Comparison of ENCODE assay signal across 21 cellular contexts in the genomic region with DNA sequence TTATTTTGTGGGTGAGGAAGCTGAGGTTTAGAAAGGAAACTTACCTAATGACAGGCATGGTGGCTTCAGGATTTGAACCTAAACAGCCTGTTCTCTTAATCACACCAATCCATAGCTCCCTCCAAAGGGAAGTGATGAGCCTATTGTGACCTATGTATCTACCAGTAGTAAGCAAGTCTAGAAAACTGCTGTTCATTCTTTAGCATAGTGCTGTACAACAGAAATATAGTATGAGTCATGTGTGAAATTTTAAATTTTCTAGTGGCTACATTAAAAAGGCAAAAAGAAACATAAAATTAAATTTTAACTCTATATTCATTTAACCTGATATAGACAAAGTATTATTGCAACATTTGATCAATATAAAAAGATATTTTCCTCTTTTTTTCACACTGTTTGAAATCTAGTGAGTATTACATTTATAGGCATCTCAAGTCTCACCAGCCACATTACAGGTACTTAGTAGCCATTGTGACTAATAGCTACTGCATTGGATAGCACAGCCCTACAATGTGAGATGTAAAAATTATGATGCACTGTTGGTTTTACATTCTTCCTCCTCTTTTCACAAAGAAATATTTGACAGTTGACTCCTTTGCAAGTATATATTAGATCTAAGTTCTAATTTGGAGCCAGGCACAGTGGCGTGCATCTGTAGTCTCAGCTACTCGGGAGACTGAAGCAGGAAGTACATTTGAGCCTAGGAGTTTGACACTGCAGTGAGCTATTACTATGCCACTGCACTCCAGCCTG. TPM values are rescaled to one million over a fixed set of nuclear protein-coding genes. Genes with fewer than 3 reads are reported as not detected.
DNase-seq lines count a peak whose midpoint lies in the region; ATAC-seq, FAIRE-seq and TF ChIP-seq lines count a peak whose summit lies in the region.
"Had no signal": no experiment of that assay in that cellular context is flagged by ENCODE, and none has a peak within 500 bp of the region (broad histone marks: within the 10 kb centered on the region; RNA-seq: fewer than 3 reads in every experiment).

No MANE protein-coding gene starts in this region.

- H3K27ac Mint-ChIP-seq in activated naive CD4-positive, alpha-beta T cell treated with anti-CD3 and anti-CD28 coated beads, Interleukin-2, amount 50 U/mL, for 24 hours, result peak overlapping the region; percentile 43
- H3K27ac Mint-ChIP-seq in activated naive CD4-positive, alpha-beta T cell treated with anti-CD3 and anti-CD28 coated beads for 36 hours, result no peak overlapping the region
- peak overlapping the region; percentile 56 for H3K27ac Mint-ChIP-seq in osteocyte (ENCODE audit: unreplicated experiment)
- no peak overlapping the region for H3K27ac Mint-ChIP-seq in progenitor cell of endocrine pancreas
- no peak overlapping the region for H3K27ac Mint-ChIP-seq in immature natural killer cell
- H3K27ac Mint-ChIP-seq: activated T-cell treated with anti-CD3 and anti-CD28 coated beads, Interleukin-2, amount 50 U/mL, for 72 hours; GM23338; nephron had no signal

- TF ChIP-seq CTCF in PC-3 (conservative IDR thresholded peaks at IDR 0.05; ENCODE audit: low read depth, low read length) (no peak), K562 (IDR thresholded peaks at IDR 0.05 in 2 of 3, conservative IDR thresholded peaks at IDR 0.05 in 1 of 3; ENCODE audit: insufficient read depth in 2 of 3, low read depth in 1 of 3, low read length in 3 of 3) (no peak), osteocyte (IDR thresholded peaks at IDR 0.05) (no peak), progenitor cell of endocrine pancreas (IDR thresholded peaks at IDR 0.05; ENCODE audit: unreplicated experiment) (no peak)

- no peaks in the 10 kb centered on the region for H3F3A ChIP-seq in PC-3 (ENCODE audit: low read length, unreplicated experiment)

- H3K4me1 ChIP-seq in PC-3 (ENCODE audit: insufficient read depth, low read length), result peaks cover 23% of the 10 kb centered on the region
- H3K4me1 ChIP-seq in K562 (replicated peaks in 1 of 2; ENCODE audit: control insufficient read depth in 2 of 2, insufficient read depth in 2 of 2, low read length in 2 of 2), result peaks cover 0 to 11% of the 10 kb centered on the region in 2 experiments; a peak in 3 of 5 replicates
- H3K4me1 ChIP-seq: colonic mucosa, uterus had no signal

- no peak for TF ChIP-seq EP300 in K562 (IDR thresholded peaks at IDR 0.05; ENCODE audit: low read length)

- no peak overlapping the region for H3K4me2 ChIP-seq in PC-3 (ENCODE audit: low read length)
- H3K4me2 ChIP-seq in K562 (ENCODE audit: insufficient read depth, low read length), result no peak overlapping the region
- H3K4me2 ChIP-seq: GM23338 had no signal

- TF ChIP-seq POLR2A in K562 (conservative IDR thresholded peaks at IDR 0.05), result no peak

- CTCF ChIA-PET in activated naive CD4-positive, alpha-beta T cell treated with anti-CD3 and anti-CD28 coated beads for 36 hours (lab: Charles Lee), result interaction anchor here (0.6 to 1.6 kb wide), 3 partner anchors 16 to 51 kb away, joined by 3 to 6 read pairs (median 4); a partner anchor contains a TSS
- CTCF ChIA-PET in PC-3 (lab: Charles Lee) (interaction anchor here (0.6 kb wide), 1 partner anchor 53 kb away, joined by 5 read pairs; no protein-coding TSS in a partner anchor), K562 (lab: Yijun Ruan, JAX; ENCODE audit: low intra/inter-chr PET ratio) (no interaction called here)

- H3K9ac ChIP-seq in PC-3 (ENCODE audit: low read length) (no peak overlapping the region), K562 (ENCODE audit: insufficient read depth in 1 of 2, low read depth in 2 of 2, low read length in 2 of 2) (no peak overlapping the region)

- H3K36me3 ChIP-seq in PC-3 (ENCODE audit: low read depth, low read length), result peaks cover 19% of the 10 kb centered on the region; the same call in 1 of the 2 replicates
- peaks cover 66% of the 10 kb centered on the region for H3K36me3 ChIP-seq in K562 (ENCODE audit: control insufficient read depth, insufficient read depth, low read length)
- H3K36me3 ChIP-seq: uterus had no signal

- H3K4me3 Mint-ChIP-seq in activated naive CD4-positive, alpha-beta T cell treated with anti-CD3 and anti-CD28 coated beads, Interleukin-2, amount 50 U/mL, for 24 hours, result no peak overlapping the region
- no peak overlapping the region for H3K4me3 Mint-ChIP-seq in activated naive CD4-positive, alpha-beta T cell treated with anti-CD3 and anti-CD28 coated beads for 36 hours
- H3K4me3 Mint-ChIP-seq in osteocyte (ENCODE audit: unreplicated experiment), result no peak overlapping the region
- no peak overlapping the region for H3K4me3 Mint-ChIP-seq in progenitor cell of endocrine pancreas (ENCODE audit: low read depth)
- no peak overlapping the region for H3K4me3 Mint-ChIP-seq in immature natural killer cell
- H3K4me3 Mint-ChIP-seq: activated T-cell treated with anti-CD3 and anti-CD28 coated beads, Interleukin-2, amount 50 U/mL, for 72 hours; GM23338; nephron had no signal

- H2AFZ ChIP-seq in PC-3 (ENCODE audit: low read length), result no peak overlapping the region
- no peak overlapping the region for H2AFZ ChIP-seq in K562 (ENCODE audit: low read depth, low read length)
- H2AFZ ChIP-seq: GM23338 had no signal

- no peaks in the 10 kb centered on the region for H3K9me3 Mint-ChIP-seq in activated naive CD4-positive, alpha-beta T cell treated with anti-CD3 and anti-CD28 coated beads, Interleukin-2, amount 50 U/mL, for 24 hours
- H3K9me3 Mint-ChIP-seq in activated naive CD4-positive, alpha-beta T cell treated with anti-CD3 and anti-CD28 coated beads for 36 hours, result no peaks in the 10 kb centered on the region
- H3K9me3 Mint-ChIP-seq in osteocyte (ENCODE audit: unreplicated experiment), result no peaks in the 10 kb centered on the region
- H3K9me3 Mint-ChIP-seq in progenitor cell of endocrine pancreas (ENCODE audit: low read depth), result no peaks in the 10 kb centered on the region
- H3K9me3 Mint-ChIP-seq in immature natural killer cell, result no peaks in the 10 kb centered on the region
- H3K9me3 Mint-ChIP-seq: activated T-cell treated with anti-CD3 and anti-CD28 coated beads, Interleukin-2, amount 50 U/mL, for 72 hours; GM23338; nephron had no signal

- H3K27ac ChIP-seq in PC-3 (ENCODE audit: low read length) (no peak overlapping the region), K562 (ENCODE audit: extremely low read depth, low read depth, low read length) (no peak overlapping the region)
- H3K27ac ChIP-seq: colonic mucosa, uterus had no signal

- no peaks in the 10 kb centered on the region for H3K27me3 ChIP-seq in PC-3 (ENCODE audit: low read length)
- no peaks in the 10 kb centered on the region for H3K27me3 ChIP-seq in K562 (ENCODE audit: control insufficient read depth in 2 of 2, insufficient read depth in 2 of 2, low read length in 2 of 2)
- H3K27me3 ChIP-seq: colonic mucosa, uterus had no signal

- POLR2A ChIA-PET in PC-3 (lab: Charles Lee; ENCODE audit: unreplicated experiment), result interaction anchor here (0.5 kb wide), 1 partner anchor 23 kb away, joined by 4 read pairs; no protein-coding TSS in a partner anchor
- POLR2A ChIA-PET in K562 (lab: Yijun Ruan, JAX), result interaction anchor here (0.5 to 1.3 kb wide), 7 partner anchors 8 to 260 kb away, joined by 3 to 5 read pairs (median 3); a partner anchor contains a TSS

- intact Hi-C loops in activated naive CD4-positive, alpha-beta T cell treated with anti-CD3 and anti-CD28 coated beads for 36 hours (cut with micrococcal nuclease), result no loop called here
- intact Hi-C loops in PC-3 (cut with micrococcal nuclease) (no loop called here), K562 (cut with micrococcal nuclease) (no loop called here)

- peaks cover 49% of the 10 kb centered on the region for H3K4me1 Mint-ChIP-seq in activated naive CD4-positive, alpha-beta T cell treated with anti-CD3 and anti-CD28 coated beads, Interleukin-2, amount 50 U/mL, for 24 hours
- peaks cover 44% of the 10 kb centered on the region for H3K4me1 Mint-ChIP-seq in activated naive CD4-positive, alpha-beta T cell treated with anti-CD3 and anti-CD28 coated beads for 36 hours (ENCODE audit: low read depth)
- H3K4me1 Mint-ChIP-seq in osteocyte (ENCODE audit: unreplicated experiment) (peaks cover 32% of the 10 kb centered on the region), progenitor cell of endocrine pancreas (ENCODE audit: low read depth) (peaks cover 14% of the 10 kb centered on the region), immature natural killer cell (peaks cover 13 to 57% of the 10 kb centered on the region in 2 donors)
- H3K4me1 Mint-ChIP-seq: nephron had no signal

- 0 out of 2 replicates have a peak, but pooled peaks cover 6% of the 10 kb centered on the region for H4K20me1 ChIP-seq in PC-3 (ENCODE audit: low read length)
- peaks cover 14% of the 10 kb centered on the region for H4K20me1 ChIP-seq in K562 (replicated peaks; ENCODE audit: control insufficient read depth, insufficient read depth, low read length)

- H3K79me2 ChIP-seq in PC-3 (ENCODE audit: low read length) (peaks cover 71% of the 10 kb centered on the region), K562 (ENCODE audit: control insufficient read depth, insufficient read depth, low read length) (peaks cover 76% of the 10 kb centered on the region)

- no peaks in the 10 kb centered on the region for H3K9me1 ChIP-seq in K562 (ENCODE audit: control insufficient read depth, insufficient read depth, low read length)

- H3K4me3 ChIP-seq in PC-3 (ENCODE audit: low read length), result no peak overlapping the region
- H3K4me3 ChIP-seq in K562, result no peak overlapping the region
- H3K4me3 ChIP-seq: colonic mucosa, GM23338, uterus had no signal

- FAIRE-seq in K562 (lab: Jason Lieb, UNC), result no peak
- FAIRE-seq in urothelium cell line (lab: Jason Lieb, UNC), result no peak
- FAIRE-seq: G401.6, GM12892 had no signal

- no peaks in the 10 kb centered on the region for H3K27me3 Mint-ChIP-seq in activated naive CD4-positive, alpha-beta T cell treated with anti-CD3 and anti-CD28 coated beads, Interleukin-2, amount 50 U/mL, for 24 hours
- H3K27me3 Mint-ChIP-seq in activated naive CD4-positive, alpha-beta T cell treated with anti-CD3 and anti-CD28 coated beads for 36 hours (ENCODE audit: low read depth), result no peaks in the 10 kb centered on the region
- no peaks in the 10 kb centered on the region for H3K27me3 Mint-ChIP-seq in osteocyte (ENCODE audit: unreplicated experiment)
- H3K27me3 Mint-ChIP-seq in progenitor cell of endocrine pancreas, result no peaks in the 10 kb centered on the region
- peaks cover 0 to 1% (median 0%) of the 10 kb centered on the region in 3 donors for H3K27me3 Mint-ChIP-seq in immature natural killer cell (ENCODE audit: low read depth in 3 of 3)

- no peaks in the 10 kb centered on the region for H3K9me2 ChIP-seq in PC-3 (replicated peaks; ENCODE audit: low read length)

- TF ChIP-seq RAD21 in K562 (CRISPR knock-in tag; conservative IDR thresholded peaks at IDR 0.05 in 1 of 2, IDR thresholded peaks at IDR 0.05 in 1 of 2), result no peak

- DNase-seq in activated naive CD4-positive, alpha-beta T cell treated with anti-CD3 and anti-CD28 coated beads for 36 hours, result no peak
- DNase-seq in PC-3 (peak; percentile 18), K562 (ENCODE audit: extremely low read depth in 1 of 4, low spot score in 3 of 4) (no peak), osteocyte (ENCODE audit: extremely low spot score, unreplicated experiment) (no peak), progenitor cell of endocrine pancreas (ENCODE audit: low spot score, unreplicated experiment) (no peak), urothelium cell line (ENCODE audit: low spot score) (no peak), immature natural killer cell (no peak)
- DNase-seq: activated T-cell treated with anti-CD3 and anti-CD28 coated beads, Interleukin-2, amount 50 U/mL, for 72 hours; colonic mucosa; erythroblast; head of caudate nucleus; Karpas-422; NCI-H1436; retina; stimulated activated CD4-positive, alpha-beta T cell treated with anti-CD3 and anti-CD28 coated beads, Interleukin-15, amount 100 ng/mL, for 24 hours; uterus had no signal

- in situ Hi-C loops in K562 (cut with MboI), result no loop called here

- ATAC-seq in PC-3 (peak; percentile 52; the same call in 1 of the 2 replicates), K562 (peak; percentile 25; the same call in 1 of the 3 replicates)
- ATAC-seq: activated T-cell treated with anti-CD3 and anti-CD28 coated beads, Interleukin-2, amount 50 U/mL, for 72 hours; GM23338 had no signal

- peaks cover 9% of the 10 kb centered on the region for H3K36me3 Mint-ChIP-seq in activated naive CD4-positive, alpha-beta T cell treated with anti-CD3 and anti-CD28 coated beads, Interleukin-2, amount 50 U/mL, for 24 hours
- H3K36me3 Mint-ChIP-seq in activated naive CD4-positive, alpha-beta T cell treated with anti-CD3 and anti-CD28 coated beads for 36 hours (ENCODE audit: low read depth), result peaks cover 15% of the 10 kb centered on the region
- peaks cover 18% of the 10 kb centered on the region for H3K36me3 Mint-ChIP-seq in osteocyte (ENCODE audit: unreplicated experiment)
- peaks cover 4% of the 10 kb centered on the region for H3K36me3 Mint-ChIP-seq in progenitor cell of endocrine pancreas (ENCODE audit: insufficient read depth)
- peaks cover 7 to 12% (median 7%) of the 10 kb centered on the region in 3 donors for H3K36me3 Mint-ChIP-seq in immature natural killer cell

- 85% methylated on average over 2 of the region's 2 CpGs for WGBS in K562 (ENCODE audit: insufficient coverage, low coverage, missing lambda C conversion rate)

- H3K9me3 ChIP-seq in PC-3 (ENCODE audit: low read length), result no peaks in the 10 kb centered on the region
- H3K9me3 ChIP-seq in K562 (replicated peaks; ENCODE audit: control insufficient read depth, insufficient read depth, low read depth, low read length), result no peaks in the 10 kb centered on the region
- H3K9me3 ChIP-seq: colonic mucosa, uterus had no signal

- BruUV-seq in PC-3 (replicated peaks; lab: Mats Ljungman, UMichigan) (no TSS peak), K562 (replicated peaks; lab: Mats Ljungman, UMichigan) (no TSS peak)

RNA-seq across cellular contexts. Expression of a gene that starts 16.6 kb away (rescaled TPM):
- total RNA-seq in activated naive CD4-positive, alpha-beta T cell treated with anti-CD3 and anti-CD28 coated beads for 36 hours, result 10 to 100 TPM; 63.9 to 65.7 TPM
- total RNA-seq in PC-3 (2014; rRNA removed), result 21.6 and 23.6 TPM in 2 replicates
- 97.9 and 100 TPM in 2 replicates for total RNA-seq in K562 (2011; cell fraction: chromatin; rRNA removed; ENCODE audit: low replicate concordance)
- total RNA-seq in K562 (2011; cell fraction: nucleolus; rRNA removed), result 46.0 and 50.0 TPM in 2 replicates
- 63.2 and 72.2 TPM in 2 replicates for total RNA-seq in K562 (2011; cell fraction: nucleoplasm; rRNA removed)
- 37.2 and 38.8 TPM in 2 replicates for total RNA-seq in K562 (2014; rRNA removed)
- total RNA-seq in K562 (2014; rRNA removed; fragmentation: Illumina TruSeq; extraction: Trizol), result 27.9 and 33.2 TPM in 2 replicates
- total RNA-seq in K562 (2015; rRNA removed; fragmentation: Illumina TruSeq; extraction: Trizol), result 35.8 and 36.4 TPM in 2 replicates
- 75.0 and 82.2 TPM in 2 replicates for total RNA-seq in K562 (2021)
- 61.7 and 78.6 TPM in 2 replicates for polyA plus RNA-seq in K562 (2011; rRNA removed)
- polyA plus RNA-seq in K562 (2011; cell fraction: cytosol; rRNA removed), result 42.7 and 44.2 TPM in 2 replicates
- 109 and 150 TPM in 2 replicates for polyA plus RNA-seq in K562 (2011; cell fraction: nucleus; rRNA removed)
- polyA plus RNA-seq in K562 (2012), result 41.1 and 44.6 TPM in 2 replicates
- 47.9 and 59.2 TPM in 2 replicates for polyA plus RNA-seq in K562 (2014; fragmentation: Illumina TruSeq; extraction: Trizol)
- 10 to 100 TPM; 28.1 to 49.6 TPM for polyA plus RNA-seq in K562 (2014; fragmentation: Nextera tagmentation; extraction: Ambion mirVana)
- 43.9 and 48.3 TPM in 2 replicates for polyA plus RNA-seq in K562 (2014; rRNA removed)
- 56.5 and 76.0 TPM in 2 replicates for polyA minus RNA-seq in K562 (2011; rRNA and poly(A)+ RNA removed)
- polyA minus RNA-seq in K562 (2011; cell fraction: cytosol; rRNA and poly(A)+ RNA removed), result 28.3 and 31.7 TPM in 2 replicates
- 32.9 and 42.8 TPM in 2 replicates for polyA minus RNA-seq in K562 (2011; cell fraction: nucleus; rRNA and poly(A)+ RNA removed)
- 63.3 and 65.0 TPM in 2 replicates for total RNA-seq in osteocyte
- 94.9 and 99.8 TPM in 2 replicates for total RNA-seq in progenitor cell of endocrine pancreas
- 10 to 100 TPM in 2 of 3 donors, 1 to 10 TPM in 1; 4.9 to 31.5 (median 16.3) TPM for polyA plus RNA-seq in immature natural killer cell

RNA-seq across cellular contexts. Expression of a gene that starts 43.2 kb away (rescaled TPM):
- under 1 TPM in 1 of 2 experiments, not detected in 1; 0.33 TPM for total RNA-seq in activated naive CD4-positive, alpha-beta T cell treated with anti-CD3 and anti-CD28 coated beads for 36 hours
- 12.4 and 14.3 TPM in 2 replicates for total RNA-seq in PC-3 (2014; rRNA removed)
- total RNA-seq in K562 (2011; cell fraction: chromatin; rRNA removed; ENCODE audit: low replicate concordance), result 0.74 and 2.5 TPM in 2 replicates
- 1.8 and 3.3 TPM in 2 replicates for total RNA-seq in K562 (2011; cell fraction: nucleolus; rRNA removed)
- 2.2 and 3.8 TPM in 2 replicates for total RNA-seq in K562 (2011; cell fraction: nucleoplasm; rRNA removed)
- total RNA-seq in K562 (2014; rRNA removed), result 0.68 and 1.0 TPM in 2 replicates
- 0.15 TPM in 1 of 2 replicates, not detected in the other for total RNA-seq in K562 (2014; rRNA removed; fragmentation: Illumina TruSeq; extraction: Trizol)
- total RNA-seq in K562 (2015; rRNA removed; fragmentation: Illumina TruSeq; extraction: Trizol), result 0.19 and 0.43 TPM in 2 replicates
- total RNA-seq in K562 (2021), result 0.40 and 0.84 TPM in 2 replicates
- polyA plus RNA-seq in K562 (2011; rRNA removed), result 0.95 and 1.2 TPM in 2 replicates
- polyA plus RNA-seq in K562 (2011; cell fraction: cytosol; rRNA removed), result 1.3 and 5.2 TPM in 2 replicates
- 1.3 and 4.0 TPM in 2 replicates for polyA plus RNA-seq in K562 (2011; cell fraction: nucleus; rRNA removed)
- 0.74 and 2.6 TPM in 2 replicates for polyA plus RNA-seq in K562 (2012)
- polyA plus RNA-seq in K562 (2014; fragmentation: Illumina TruSeq; extraction: Trizol), result 0.27 and 0.75 TPM in 2 replicates
- polyA plus RNA-seq in K562 (2014; fragmentation: Nextera tagmentation; extraction: Ambion mirVana), result not detected
- 0.73 and 0.81 TPM in 2 replicates for polyA plus RNA-seq in K562 (2014; rRNA removed)
- polyA minus RNA-seq in K562 (2011; rRNA and poly(A)+ RNA removed), result 0.21 and 1.1 TPM in 2 replicates
- polyA minus RNA-seq in K562 (2011; cell fraction: cytosol; rRNA and poly(A)+ RNA removed), result not detected in 2 replicates
- 0.54 and 1.1 TPM in 2 replicates for polyA minus RNA-seq in K562 (2011; cell fraction: nucleus; rRNA and poly(A)+ RNA removed)
- total RNA-seq in osteocyte, result 31.4 and 32.1 TPM in 2 replicates
- 6.6 and 7.4 TPM in 2 replicates for total RNA-seq in progenitor cell of endocrine pancreas
- 1 to 10 TPM in 2 of 3 donors, under 1 TPM in 1; 0.83 to 4.7 (median 1.1) TPM for polyA plus RNA-seq in immature natural killer cell

Comparison
In these comparisons a context has a peak if more than half of its experiments do, and no peak if none do; other contexts are left out.
1. H3K27ac Mint-ChIP-seq: peak in activated naive CD4-positive, alpha-beta T cell treated with anti-CD3 and anti-CD28 coated beads, Interleukin-2, amount 50 U/mL, for 24 hours (single experiment) and osteocyte (single experiment); none in activated naive CD4-positive, alpha-beta T cell treated with anti-CD3 and anti-CD28 coated beads for 36 hours (single experiment), progenitor cell of endocrine pancreas (single experiment) and immature natural killer cell (0 of 6).